Comparison of ENCODE assay signal across 8 cellular contexts in the genomic region with DNA sequence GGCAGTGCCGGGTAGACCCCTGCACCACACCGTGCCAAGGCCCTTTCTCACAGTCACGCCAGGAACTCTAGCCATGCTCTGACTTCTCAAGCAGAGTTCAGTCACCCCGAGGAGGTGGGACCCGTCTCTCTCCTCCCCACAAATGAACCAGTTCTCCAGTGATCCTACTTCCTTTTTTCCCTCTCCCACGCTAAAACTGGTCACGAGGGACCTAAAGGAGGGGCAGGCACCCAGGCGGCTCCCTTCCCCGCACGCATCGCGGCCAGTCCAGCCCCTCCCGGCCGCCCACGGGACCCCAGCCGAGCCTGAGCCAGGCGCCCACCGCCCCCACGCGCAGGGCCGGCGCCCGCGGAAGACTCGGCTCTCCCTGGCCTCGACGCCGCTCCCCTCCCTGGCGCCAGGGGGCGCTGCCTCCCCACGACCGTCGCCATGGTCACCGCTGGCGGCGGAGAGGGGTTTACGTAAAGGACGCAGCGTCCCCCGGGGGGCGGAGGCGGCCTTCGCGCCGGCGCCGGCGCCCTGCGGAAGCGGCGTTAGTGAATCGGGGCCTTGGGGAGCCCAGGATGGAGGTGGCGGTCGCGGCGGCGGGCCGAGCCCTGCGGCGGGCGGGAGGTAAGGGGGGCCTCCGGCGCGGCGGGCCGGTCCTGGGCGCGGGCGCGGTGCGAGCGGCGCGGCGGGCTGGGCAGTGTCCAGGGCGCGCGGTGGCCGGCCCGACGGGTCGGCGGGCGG. TPM values are rescaled to one million over a fixed set of nuclear protein-coding genes. Genes with fewer than 3 reads are reported as not detected.
DNase-seq lines count a peak whose midpoint lies in the region; ATAC-seq and TF ChIP-seq lines count a peak whose summit lies in the region.

TSS of gene DAGLA (plus strand) at position 499 of the 729 bp plus-strand sequence. CDS start 39,765 bp downstream, outside the sequence.

- H3K36me3 ChIP-seq in Caco-2 (ENCODE audit: control insufficient read depth, insufficient read depth, low read length) (no peaks in the 10 kb centered on the region), mucosa of rectum (ENCODE audit: control insufficient read depth in 2 of 2, insufficient read depth in 2 of 2, low read length in 2 of 2) (no peaks in the 10 kb centered on the region)

- peak within 1 kb of the TSS in 1 of 2 donors; percentile 32 for H3K27ac ChIP-seq in mucosa of rectum (ENCODE audit: low read depth in 2 of 2, low read length in 2 of 2)

- no peaks in the 10 kb centered on the region for H3K27me3 Mint-ChIP-seq in Caco-2 (ENCODE audit: insufficient read depth, unreplicated experiment)

- H3K27ac Mint-ChIP-seq in Caco-2 (ENCODE audit: unreplicated experiment): peak within 1 kb of the TSS; percentile 85

- H3K9me3 Mint-ChIP-seq in Caco-2 (ENCODE audit: unreplicated experiment): no peaks in the 10 kb centered on the region

- intact Hi-C loops in Caco-2 (cut with micrococcal nuclease; ENCODE audit: unreplicated experiment): loop anchor here (1.0 to 5.0 kb wide), 2 partner anchors 21 to 37 kb away; no protein-coding TSS in a partner anchor

- no TSS peak for BruUV-seq in Caco-2 (replicated peaks; lab: Mats Ljungman, UMichigan)

- H3K27me3 ChIP-seq in Caco-2 (replicated peaks; ENCODE audit: control insufficient read depth, insufficient read depth, low read length): no peaks in the 10 kb centered on the region
- H3K27me3 ChIP-seq in mucosa of rectum (ENCODE audit: control insufficient read depth in 2 of 2, insufficient read depth in 2 of 2, low read length in 2 of 2): peaks cover 0 to under 1% of the 10 kb centered on the region in 2 donors

- H3K9me3 ChIP-seq in Caco-2 (no peaks in the 10 kb centered on the region), mucosa of rectum (ENCODE audit: control insufficient read depth in 2 of 2, low read length in 2 of 2) (no peaks in the 10 kb centered on the region)

- peak; percentile 90 to 93 for TF ChIP-seq CTCF in Caco-2 (IDR thresholded peaks at IDR 0.05; ENCODE audit: insufficient read depth in 1 of 2, low read depth in 1 of 2, low read length in 1 of 2, severe bottlenecking in 1 of 2, unreplicated experiment in 1 of 2)
- TF ChIP-seq CTCF in epithelial cell of proximal tubule (conservative IDR thresholded peaks at IDR 0.05; ENCODE audit: low read depth, low read length): peak; percentile 76

- CTCF ChIA-PET in Caco-2 (lab: Charles Lee) (interaction anchor here (0.6 to 1.1 kb wide), 4 partner anchors 10 to 53 kb away, joined by 3 to 13 read pairs (median 6); no protein-coding TSS in a partner anchor), HEK293T (lab: Yijun Ruan, JAX) (no interaction called here)

- no peaks in the 10 kb centered on the region for H3K36me3 Mint-ChIP-seq in Caco-2 (ENCODE audit: insufficient read depth, unreplicated experiment)

- H3K4me1 ChIP-seq in Caco-2: peaks cover 47% of the 10 kb centered on the region
- peaks cover 40 to 44% of the 10 kb centered on the region in 2 donors for H3K4me1 ChIP-seq in mucosa of rectum (ENCODE audit: control insufficient read depth in 2 of 2, insufficient read depth in 2 of 2, low read length in 2 of 2)

- H3K4me3 Mint-ChIP-seq in Caco-2 (ENCODE audit: unreplicated experiment): no peak within 1 kb of the TSS

- H3K4me3 ChIP-seq in Caco-2 (ENCODE audit: low read depth, low read length) (peak within 1 kb of the TSS; percentile 82), epithelial cell of proximal tubule (ENCODE audit: low read depth, low read length) (peak within 1 kb of the TSS; percentile 57), mucosa of rectum (ENCODE audit: low read length in 2 of 2) (peak within 1 kb of the TSS; percentile 58 to 79)

- peaks cover 12% of the 10 kb centered on the region for H3K4me1 Mint-ChIP-seq in Caco-2 (ENCODE audit: low read depth, unreplicated experiment)

- DNase-seq in Caco-2 (peak; percentile 64 to 87), HEK293T (ENCODE audit: extremely low spot score) (peak; percentile 94), NCI-H748 treated with DMSO at 0.1 percent for 48 hours (lab: John Stamatoyannopoulos, UW) (peak; percentile 52), epithelial cell of proximal tubule (ENCODE audit: low read depth) (no peak)
- peak; percentile 97 for DNase-seq in activated CD8-positive, alpha-beta memory T cell treated with anti-CD3 and anti-CD28 coated beads, Interleukin-2, amount 50 U/mL, for 48 hours
- DNase-seq in stimulated activated CD8-positive, alpha-beta memory T cell treated with anti-CD3 and anti-CD28 coated beads, Interleukin-4, amount 100 ng/mL, for 24 hours (ENCODE audit: low read depth): peak; percentile 62

- POLR2A ChIA-PET in Caco-2 (lab: Charles Lee) (interaction anchor here (1.0 kb wide), 1 partner anchor 13 kb away, joined by 3 read pairs; no protein-coding TSS in a partner anchor), HEK293T (lab: Yijun Ruan, JAX) (no interaction called here)

- ATAC-seq in GM21390 (IDR thresholded peaks at IDR 0.05; ENCODE audit: unreplicated experiment): no peak

- H3K9ac ChIP-seq in mucosa of rectum (ENCODE audit: low read depth in 1 of 2, low read length in 2 of 2): peak within 1 kb of the TSS; percentile 52 to 79

TF ChIP-seq in HEK293T, 16 proteins besides CTCF, POLR2A, EP300 and RAD21:
- TF ChIP-seq LEF1 (IDR thresholded peaks at IDR 0.05; ENCODE audit: borderline replicate concordance): no peak
- TF ChIP-seq TARDBP (IDR thresholded peaks at IDR 0.05): peak; percentile 80
- TF ChIP-seq ELF4 (IDR thresholded peaks at IDR 0.05): no peak
- no peak for TF ChIP-seq SUZ12 (IDR thresholded peaks at IDR 0.05)
- peak; percentile 64; the same call in 1 of the 2 replicates for TF ChIP-seq FOXM1 (IDR thresholded peaks at IDR 0.05; ENCODE audit: borderline replicate concordance)
- no peak for TF ChIP-seq NFRKB (IDR thresholded peaks at IDR 0.05)
- no peak for TF ChIP-seq FOXA1 (IDR thresholded peaks at IDR 0.05)
- TF ChIP-seq HDGF (IDR thresholded peaks at IDR 0.05; ENCODE audit: borderline replicate concordance): no peak
- TF ChIP-seq BHLHE40 (IDR thresholded peaks at IDR 0.05; ENCODE audit: borderline replicate concordance): no peak
- TF ChIP-seq, protein P1, sequence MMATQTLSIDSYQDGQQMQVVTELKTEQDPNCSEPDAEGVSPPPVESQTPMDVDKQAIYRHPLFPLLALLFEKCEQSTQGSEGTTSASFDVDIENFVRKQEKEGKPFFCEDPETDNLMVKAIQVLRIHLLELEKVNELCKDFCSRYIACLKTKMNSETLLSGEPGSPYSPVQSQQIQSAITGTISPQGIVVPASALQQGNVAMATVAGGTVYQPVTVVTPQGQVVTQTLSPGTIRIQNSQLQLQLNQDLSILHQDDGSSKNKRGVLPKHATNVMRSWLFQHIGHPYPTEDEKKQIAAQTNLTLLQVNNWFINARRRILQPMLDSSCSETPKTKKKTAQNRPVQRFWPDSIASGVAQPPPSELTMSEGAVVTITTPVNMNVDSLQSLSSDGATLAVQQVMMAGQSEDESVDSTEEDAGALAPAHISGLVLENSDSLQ (IDR thresholded peaks at IDR 0.05): no peak
- no peak for TF ChIP-seq CTBP1 (IDR thresholded peaks at IDR 0.05; ENCODE audit: borderline replicate concordance)
- no peak for TF ChIP-seq L3MBTL2 (conservative IDR thresholded peaks at IDR 0.05)
- no peak for TF ChIP-seq ARNT (IDR thresholded peaks at IDR 0.05)
- TF ChIP-seq SP1 (IDR thresholded peaks at IDR 0.05): no peak
TF ChIP-seq in HEK293T: peak in this region for 2.

RNA-seq across cellular contexts. Expression of gene DAGLA, which starts in this region (rescaled TPM):
- total RNA-seq in Caco-2 (2022) (9.4 and 9.5 TPM in 2 replicates), epithelial cell of proximal tubule (4.5 and 7.3 TPM in 2 replicates)
